Comparison of ENCODE assay signal across 9 cellular contexts in genomic region chr3:186617038-186617934, GRCh38. TPM values are rescaled to one million over a fixed set of nuclear protein-coding genes. Genes with fewer than 3 reads are reported as not detected.
DNase-seq lines count a peak whose midpoint lies in the region; ATAC-seq and TF ChIP-seq lines count a peak whose summit lies in the region.
"Had no signal": no experiment of that assay in that cellular context is flagged by ENCODE, and none has a peak within 500 bp of the region (broad histone marks: within the 10 kb centered on the region; RNA-seq: fewer than 3 reads in every experiment).

No MANE protein-coding gene starts in this region.

- DNase-seq in DMS79 treated with DMSO at 0.1 percent for 48 hours (lab: John Stamatoyannopoulos, UW) (peak; percentile 87), esophagus squamous epithelium (lab: John Stamatoyannopoulos, UW) (peak; percentile 49)
- peak; percentile 92 for DNase-seq in Jurkat, Clone E6-1 (ENCODE audit: low read depth, low spot score)
- peak; percentile 89 for DNase-seq in activated T-cell treated with anti-CD3 and anti-CD28 coated beads, Interleukin-2, amount 50 U/mL, for 24 hours
- peak; percentile 86 for DNase-seq in natural killer cell treated with Interleukin-12 subunit alpha and Interleukin-12 subunit beta and Interleukin-15 and Interleukin-18, amount 100 ng/mL, for 72 hours (ENCODE audit: low spot score)
- peak; percentile 63 to 84 (median 78) for DNase-seq in stimulated activated naive CD4-positive, alpha-beta T cell (lab: John Stamatoyannopoulos, UW)

- no peaks in the 10 kb centered on the region for H3K9me3 ChIP-seq in esophagus squamous epithelium

- H3K4me3 ChIP-seq in Jurkat, Clone E6-1 (ENCODE audit: low read length): peak overlapping the region; percentile 17
- peak overlapping the region in 3 of 4 donors; percentile 27 to 48 (median 29) for H3K4me3 ChIP-seq in esophagus squamous epithelium

- 17 to 19% methylated on average over 19 to 27 of the region's 30 CpGs for WGBS in esophagus squamous epithelium, 2 donors

- H3K36me3 Mint-ChIP-seq in activated T-cell treated with anti-CD3 and anti-CD28 coated beads, Interleukin-2, amount 50 U/mL, for 24 hours (ENCODE audit: low read depth): no peaks in the 10 kb centered on the region
- no peaks in the 10 kb centered on the region for H3K36me3 Mint-ChIP-seq in natural killer cell treated with Interleukin-12 subunit alpha and Interleukin-12 subunit beta and Interleukin-15 and Interleukin-18, amount 100 ng/mL, for 72 hours

- H3K4me1 ChIP-seq in esophagus squamous epithelium: peaks cover 3 to 27% (median 9%) of the 10 kb centered on the region in 3 donors

- peak; percentile 83 to 95 (median 92) for TF ChIP-seq CTCF in esophagus squamous epithelium (IDR thresholded peaks at IDR 0.05)

- peak overlapping the region in 1 of 4 donors; percentile 36 for H3K27ac ChIP-seq in esophagus squamous epithelium

- H3K36me3 ChIP-seq in esophagus squamous epithelium: no peaks in the 10 kb centered on the region

- H3K4me1 Mint-ChIP-seq in activated T-cell treated with anti-CD3 and anti-CD28 coated beads, Interleukin-2, amount 50 U/mL, for 24 hours (ENCODE audit: low read depth): peaks cover 23% of the 10 kb centered on the region
- H3K4me1 Mint-ChIP-seq in natural killer cell treated with Interleukin-12 subunit alpha and Interleukin-12 subunit beta and Interleukin-15 and Interleukin-18, amount 100 ng/mL, for 72 hours (ENCODE audit: low read depth in 2 of 2): peaks cover 12 to 26% of the 10 kb centered on the region in 2 donors

- intact Hi-C loops in esophagus squamous epithelium (cut with DNase I): no loop called here

- H3K4me3 Mint-ChIP-seq in activated T-cell treated with anti-CD3 and anti-CD28 coated beads, Interleukin-2, amount 50 U/mL, for 24 hours: peak overlapping the region; percentile 60
- peak overlapping the region; percentile 62 for H3K4me3 Mint-ChIP-seq in natural killer cell treated with Interleukin-12 subunit alpha and Interleukin-12 subunit beta and Interleukin-15 and Interleukin-18, amount 100 ng/mL, for 72 hours

- H3K27me3 ChIP-seq in esophagus squamous epithelium: peaks cover 0 to 63% (median 0%) of the 10 kb centered on the region in 4 donors

- peaks cover 41% of the 10 kb centered on the region for H3K27me3 Mint-ChIP-seq in activated T-cell treated with anti-CD3 and anti-CD28 coated beads, Interleukin-2, amount 50 U/mL, for 24 hours
- H3K27me3 Mint-ChIP-seq in natural killer cell treated with Interleukin-12 subunit alpha and Interleukin-12 subunit beta and Interleukin-15 and Interleukin-18, amount 100 ng/mL, for 72 hours: peaks cover 42 to 53% of the 10 kb centered on the region in 2 donors

- no peak for TF ChIP-seq POLR2A in esophagus squamous epithelium (IDR thresholded peaks at IDR 0.05)

- peak overlapping the region; percentile 82 for H3K27ac Mint-ChIP-seq in activated T-cell treated with anti-CD3 and anti-CD28 coated beads, Interleukin-2, amount 50 U/mL, for 24 hours
- H3K27ac Mint-ChIP-seq in natural killer cell treated with Interleukin-12 subunit alpha and Interleukin-12 subunit beta and Interleukin-15 and Interleukin-18, amount 100 ng/mL, for 72 hours: no peak overlapping the region

- peak; percentile 98 for ATAC-seq in GM21786 (IDR thresholded peaks at IDR 0.05; ENCODE audit: unreplicated experiment)
- ATAC-seq in natural killer cell treated with Interleukin-12 subunit alpha and Interleukin-12 subunit beta and Interleukin-15 and Interleukin-18, amount 100 ng/mL, for 72 hours: peak; percentile 97 to 98

- H3K9me3 Mint-ChIP-seq in activated T-cell treated with anti-CD3 and anti-CD28 coated beads, Interleukin-2, amount 50 U/mL, for 24 hours: no peaks in the 10 kb centered on the region
- no peaks in the 10 kb centered on the region for H3K9me3 Mint-ChIP-seq in natural killer cell treated with Interleukin-12 subunit alpha and Interleukin-12 subunit beta and Interleukin-15 and Interleukin-18, amount 100 ng/mL, for 72 hours

TF ChIP-seq in PFSK-1, 5 proteins besides CTCF, POLR2A, EP300 and RAD21:
- TF ChIP-seq FOXP2 (optimal IDR thresholded peaks at IDR 0.05; ENCODE audit: borderline replicate concordance, extremely low read depth, extremely low read length, insufficient read depth): peak; percentile 81
- no peak for TF ChIP-seq REST (IDR thresholded peaks at IDR 0.05; ENCODE audit: insufficient read depth in 1 of 2, low read depth in 2 of 2, low read length in 2 of 2)
- no peak for TF ChIP-seq POLR2AphosphoS5 (IDR thresholded peaks at IDR 0.05; ENCODE audit: low read depth, low read length)

RNA-seq across cellular contexts. Expression of gene AHSG, which starts 4.4 kb away (rescaled TPM):
- not detected for polyA plus RNA-seq in Jurkat, Clone E6-1 (2012; ENCODE audit: insufficient read depth, insufficient read length)
- not detected for polyA plus RNA-seq in PFSK-1 (2012; ENCODE audit: insufficient read length, low read depth)
- total RNA-seq in esophagus squamous epithelium: not detected
- not detected for total RNA-seq in natural killer cell treated with Interleukin-12 subunit alpha and Interleukin-12 subunit beta and Interleukin-15 and Interleukin-18, amount 100 ng/mL, for 72 hours
- total RNA-seq: subcutaneous adipose tissue had no signal

RNA-seq across cellular contexts. Expression of gene FETUB, which starts 22.9 kb away (rescaled TPM):
- not detected for polyA plus RNA-seq in Jurkat, Clone E6-1 (2012; ENCODE audit: insufficient read depth, insufficient read length)
- polyA plus RNA-seq in PFSK-1 (2012; ENCODE audit: insufficient read length, low read depth): not detected
- total RNA-seq in esophagus squamous epithelium: 10 to 100 TPM in 1 of 4 donors, 1 to 10 TPM in 1, under 1 TPM in 2; 0.26 to 23.3 (median 5.0) TPM
- not detected for total RNA-seq in natural killer cell treated with Interleukin-12 subunit alpha and Interleukin-12 subunit beta and Interleukin-15 and Interleukin-18, amount 100 ng/mL, for 72 hours
- total RNA-seq: subcutaneous adipose tissue had no signal

RNA-seq across cellular contexts. Expression of gene DNAJB11, which starts 46.8 kb away (rescaled TPM):
- 57.3 TPM for polyA plus RNA-seq in Jurkat, Clone E6-1 (2012; ENCODE audit: insufficient read depth, insufficient read length)
- polyA plus RNA-seq in PFSK-1 (2012; ENCODE audit: insufficient read length, low read depth): 42.5 TPM
- 10 to 100 TPM; 39.5 to 65.3 (median 47.3) TPM for total RNA-seq in esophagus squamous epithelium
- 10 to 100 TPM; 84.2 to 99.6 TPM for total RNA-seq in natural killer cell treated with Interleukin-12 subunit alpha and Interleukin-12 subunit beta and Interleukin-15 and Interleukin-18, amount 100 ng/mL, for 72 hours

RNA-seq across cellular contexts. Expression of gene HRG, which starts 48.5 kb away (rescaled TPM):
- not detected for polyA plus RNA-seq in Jurkat, Clone E6-1 (2012; ENCODE audit: insufficient read depth, insufficient read length)
- not detected for polyA plus RNA-seq in PFSK-1 (2012; ENCODE audit: insufficient read length, low read depth)
- not detected for total RNA-seq in esophagus squamous epithelium
- total RNA-seq in natural killer cell treated with Interleukin-12 subunit alpha and Interleukin-12 subunit beta and Interleukin-15 and Interleukin-18, amount 100 ng/mL, for 72 hours: not detected
- total RNA-seq: subcutaneous adipose tissue had no signal

RNA-seq across cellular contexts. Expression of gene TBCCD1, which starts 50.1 kb away (rescaled TPM):
- 25.2 TPM for polyA plus RNA-seq in Jurkat, Clone E6-1 (2012; ENCODE audit: insufficient read depth, insufficient read length)
- polyA plus RNA-seq in PFSK-1 (2012; ENCODE audit: insufficient read length, low read depth): 4.2 TPM
- total RNA-seq in esophagus squamous epithelium: 10 to 100 TPM in 1 of 4 donors, 1 to 10 TPM in 3; 6.9 to 10.5 (median 7.9) TPM
- 10 to 100 TPM; 16.3 to 21.8 TPM for total RNA-seq in natural killer cell treated with Interleukin-12 subunit alpha and Interleukin-12 subunit beta and Interleukin-15 and Interleukin-18, amount 100 ng/mL, for 72 hours
